Comparison of ENCODE assay signal across 10 cellular contexts in genomic region chr10:13633689-13634088, GRCh38. TPM values are rescaled to one million over a fixed set of nuclear protein-coding genes. Genes with fewer than 3 reads are reported as not detected.
DNase-seq lines count a peak whose midpoint lies in the region; ATAC-seq and TF ChIP-seq lines count a peak whose summit lies in the region.
"Had no signal": no experiment of that assay in that cellular context is flagged by ENCODE, and none has a peak within 500 bp of the region (broad histone marks: within the 10 kb centered on the region; RNA-seq: fewer than 3 reads in every experiment).

No MANE protein-coding gene starts in this region.

- H3K4me1 Mint-ChIP-seq in endothelial cell (ENCODE audit: unreplicated experiment) (peaks cover 12% of the 10 kb centered on the region), HFFc6 (ENCODE audit: low read depth) (peaks cover 13% of the 10 kb centered on the region)
- H3K4me1 Mint-ChIP-seq: activated naive CD4-positive, alpha-beta T cell treated with anti-CD3 and anti-CD28 coated beads, Interleukin-2, amount 50 U/mL, for 24 hours had no signal

- H3K4me3 Mint-ChIP-seq in endothelial cell (ENCODE audit: unreplicated experiment) = no peak overlapping the region
- H3K4me3 Mint-ChIP-seq in HFFc6 = no peak overlapping the region
- H3K4me3 Mint-ChIP-seq: activated naive CD4-positive, alpha-beta T cell treated with anti-CD3 and anti-CD28 coated beads, Interleukin-2, amount 50 U/mL, for 24 hours; IgD-negative memory B cell had no signal

- peak overlapping the region in 2 of 3 donors; percentile 3 to 45 for H3K27ac ChIP-seq in thyroid gland

- intact Hi-C loops in thyroid gland (cut with DNase I) = no loop called here

- peaks cover 0 to 4% of the 10 kb centered on the region in 2 donors for H3K36me3 ChIP-seq in thyroid gland

- H3K4me1 ChIP-seq in thyroid gland = peaks cover 15 to 18% of the 10 kb centered on the region in 2 donors

- H3K27ac Mint-ChIP-seq in endothelial cell (ENCODE audit: unreplicated experiment) = peak overlapping the region; percentile 80
- no peak overlapping the region for H3K27ac Mint-ChIP-seq in HFFc6
- H3K27ac Mint-ChIP-seq: activated naive CD4-positive, alpha-beta T cell treated with anti-CD3 and anti-CD28 coated beads, Interleukin-2, amount 50 U/mL, for 24 hours; IgD-negative memory B cell had no signal

- DNase-seq in DMS53 (lab: John Stamatoyannopoulos, UW) (peak; percentile 50), DMS53 treated with DMSO at 0.1 percent for 48 hours (lab: John Stamatoyannopoulos, UW; ENCODE audit: unreplicated experiment) (no peak), endothelial cell (ENCODE audit: low spot score) (no peak), midbrain (lab: John Stamatoyannopoulos, UW) (peak; percentile 9), thyroid gland (peak in 1 of 2 donors; percentile 18), AG08396 (ENCODE audit: low spot score) (no peak), HFFc6 (no peak)

- TF ChIP-seq CTCF in endothelial cell (IDR thresholded peaks at IDR 0.05; ENCODE audit: unreplicated experiment) (no peak), thyroid gland (IDR thresholded peaks at IDR 0.05) (no peak), HFFc6 (IDR thresholded peaks at IDR 0.05) (no peak)

- 66 to 80% methylated on average over 7 of the region's 7 CpGs for WGBS in thyroid gland, 2 donors

- H3K9me3 ChIP-seq in thyroid gland = no peaks in the 10 kb centered on the region

- no peak for ATAC-seq in GM19395 (IDR thresholded peaks at IDR 0.05; ENCODE audit: unreplicated experiment)

- no peak overlapping the region for H3K4me3 ChIP-seq in thyroid gland (replicated peaks in 1 of 3)

- H3K27me3 Mint-ChIP-seq in endothelial cell (ENCODE audit: unreplicated experiment) = no peaks in the 10 kb centered on the region
- H3K27me3 Mint-ChIP-seq in HFFc6 (ENCODE audit: insufficient read depth) = peaks cover 3% of the 10 kb centered on the region
- H3K27me3 Mint-ChIP-seq: activated naive CD4-positive, alpha-beta T cell treated with anti-CD3 and anti-CD28 coated beads, Interleukin-2, amount 50 U/mL, for 24 hours; IgD-negative memory B cell had no signal

- no peak for TF ChIP-seq POLR2A in thyroid gland (IDR thresholded peaks at IDR 0.05)

- no peaks in the 10 kb centered on the region for H3K27me3 ChIP-seq in thyroid gland

- no peaks in the 10 kb centered on the region for H3K9me3 Mint-ChIP-seq in endothelial cell (ENCODE audit: unreplicated experiment)
- H3K9me3 Mint-ChIP-seq in HFFc6 = no peaks in the 10 kb centered on the region
- H3K9me3 Mint-ChIP-seq: activated naive CD4-positive, alpha-beta T cell treated with anti-CD3 and anti-CD28 coated beads, Interleukin-2, amount 50 U/mL, for 24 hours; IgD-negative memory B cell had no signal

- H3K36me3 Mint-ChIP-seq in endothelial cell (ENCODE audit: low read depth, unreplicated experiment) (peaks cover 6% of the 10 kb centered on the region), HFFc6 (ENCODE audit: low read depth) (peaks cover 27% of the 10 kb centered on the region)

RNA-seq across cellular contexts. Expression of gene PRPF18, which starts 46.9 kb away (rescaled TPM):
- total RNA-seq in endothelial cell (ENCODE audit: unreplicated experiment) (19.7 TPM), thyroid gland (10 to 100 TPM; 38.1 to 58.8 (median 48.5) TPM)
- total RNA-seq in HFFc6 (2021; fragmentation: NEBNext Ultra II Directional; extraction: Animal tissue kit (Norgen Biotek cat#: 25700)) = 10 to 100 TPM; 21.9 to 24.8 (median 23.0) TPM

Comparison
In these comparisons a context has a peak if more than half of its experiments do, and no peak if none do; other contexts are left out.
1. DNase-seq: peak in DMS53 (single experiment) and midbrain (single experiment); none in DMS53 treated with DMSO at 0.1 percent for 48 hours (single experiment), endothelial cell (single experiment), AG08396 (single experiment) and HFFc6 (single experiment).